14 cellular contexts compared by ENCODE assay signal in genomic region chr7:131383417-131383816, GRCh38. TPM values are rescaled to one million over a fixed set of nuclear protein-coding genes. Genes with fewer than 3 reads are reported as not detected.
DNase-seq lines count a peak whose midpoint lies in the region; ATAC-seq, FAIRE-seq and TF ChIP-seq lines count a peak whose summit lies in the region.
"Had no signal": no experiment of that assay in that cellular context is flagged by ENCODE, and none has a peak within 500 bp of the region (broad histone marks: within the 10 kb centered on the region; RNA-seq: fewer than 3 reads in every experiment).

No MANE protein-coding gene starts in this region.

- no peak overlapping the region for H3K4me3 ChIP-seq in GM12878
- H3K4me3 ChIP-seq in neutrophil (ENCODE audit: low read depth in 1 of 2, low read length in 1 of 2) = no peak overlapping the region
- H3K4me3 ChIP-seq: thyroid gland had no signal

- SMC1A ChIA-PET in GM12878 (lab: Charles Lee; ENCODE audit: uncharacterized antibody, unreplicated experiment) = interaction anchor here (0.6 to 1.1 kb wide), 2 partner anchors 11 to 96 kb away, joined by 3 to 5 read pairs; no protein-coding TSS in a partner anchor

- no peaks in the 10 kb centered on the region for H3K36me3 ChIP-seq in GM12878 (ENCODE audit: control insufficient read depth in 2 of 2, insufficient read depth in 2 of 2, low read length in 1 of 2)
- H3K36me3 ChIP-seq in neutrophil = no peaks in the 10 kb centered on the region
- H3K36me3 ChIP-seq: thyroid gland had no signal

- H3K27me3 ChIP-seq in GM12878 (replicated peaks in 1 of 2; ENCODE audit: control insufficient read depth in 2 of 2, insufficient read depth in 2 of 2, low read length in 1 of 2) = no peaks in the 10 kb centered on the region
- no peaks in the 10 kb centered on the region for H3K27me3 ChIP-seq in neutrophil
- H3K27me3 ChIP-seq: thyroid gland had no signal

- no peaks in the 10 kb centered on the region; the same call in 2 of the 3 replicates for H3K9me3 ChIP-seq in GM12878 (replicated peaks; ENCODE audit: control insufficient read depth, insufficient read depth, low read length)
- no peaks in the 10 kb centered on the region for H3K9me3 ChIP-seq in neutrophil
- H3K9me3 ChIP-seq: thyroid gland had no signal

- H3K4me2 ChIP-seq in GM12878 (ENCODE audit: control insufficient read depth, insufficient read depth) = no peak overlapping the region

- FAIRE-seq in GM12878 (lab: Jason Lieb, UNC) = no peak
- FAIRE-seq: GM12891, islet of Langerhans, RCC 7860 had no signal

- H3K9ac ChIP-seq in GM12878 (ENCODE audit: control insufficient read depth, insufficient read depth, low read length) = no peak overlapping the region

- RAD21 ChIA-PET in GM12878 (lab: Charles Lee; ENCODE audit: unreplicated experiment) = no interaction called here

- CTCF ChIA-PET in GM12878 (lab: Yijun Ruan, JAX) (interaction anchor here (1.2 kb wide), 1 partner anchor 22 kb away, joined by 3 read pairs; no protein-coding TSS in a partner anchor), RWPE1 (lab: Yijun Ruan, JAX) (no interaction called here)

- H3K4me1 ChIP-seq in GM12878 (ENCODE audit: control insufficient read depth, insufficient read depth, low read length) (no peaks in the 10 kb centered on the region), neutrophil (ENCODE audit: control insufficient read depth in 1 of 2, insufficient read depth in 1 of 2, low read depth in 1 of 2, low read length in 1 of 2) (no peaks in the 10 kb centered on the region)
- H3K4me1 ChIP-seq: thyroid gland had no signal

- TF ChIP-seq CTCF in GM12878 (IDR thresholded peaks at IDR 0.05 in 2 of 3, conservative IDR thresholded peaks at IDR 0.05 in 1 of 3; ENCODE audit: control insufficient read depth in 2 of 3, extremely low read depth in 1 of 3, insufficient read depth in 1 of 3, low read depth in 3 of 3, low read length in 3 of 3) (no peak), neutrophil (IDR thresholded peaks at IDR 0.05) (no peak), RWPE1 (conservative IDR thresholded peaks at IDR 0.05; ENCODE audit: low read depth) (no peak)

- TF ChIP-seq RAD21 in GM12878 (IDR thresholded peaks at IDR 0.05; ENCODE audit: insufficient read depth, low read depth, low read length) = no peak

- ATAC-seq in GM12878 (no peak; the same call in 2 of the 3 replicates), HG03196 (IDR thresholded peaks at IDR 0.05; ENCODE audit: unreplicated experiment) (no peak)

- POLR2A ChIA-PET in GM12878 (lab: Charles Lee) (no interaction called here), RWPE1 (lab: Yijun Ruan, JAX; ENCODE audit: low non-redundant PET) (no interaction called here)

- TF ChIP-seq POLR2A in GM12878 (IDR thresholded peaks at IDR 0.05; ENCODE audit: low read depth, low read length) = no peak

- H3K79me2 ChIP-seq in GM12878 (ENCODE audit: control insufficient read depth, insufficient read depth, low read length) = no peaks in the 10 kb centered on the region; the same call in none of the 2 replicates

- no peak overlapping the region for H3K27ac ChIP-seq in GM12878 (ENCODE audit: control insufficient read depth, insufficient read depth)
- peak overlapping the region; percentile 0 for H3K27ac ChIP-seq in neutrophil
- H3K27ac ChIP-seq in RWPE1 = no peak overlapping the region
- H3K27ac ChIP-seq: 22Rv1, thyroid gland had no signal

- no peak overlapping the region for H2AFZ ChIP-seq in GM12878 (ENCODE audit: control insufficient read depth, low read depth, low read length)

- DNase-seq in NOMO-1 treated with DMSO at 0.1 percent for 48 hours (lab: John Stamatoyannopoulos, UW; ENCODE audit: unreplicated experiment) (peak; percentile 22), NOMO-1 treated with dmso at 0.1 percent for 144 hours (lab: John Stamatoyannopoulos, UW; ENCODE audit: unreplicated experiment) (no peak), NCI-H226 (peak; percentile 59), GM12878 (ENCODE audit: low read depth, low spot score) (no peak), epidermal melanocyte (ENCODE audit: insufficient read length, low spot score) (no peak), RWPE1 (ENCODE audit: low spot score) (no peak)
- DNase-seq: natural killer cell, thyroid gland had no signal

- H4K20me1 ChIP-seq in GM12878 (ENCODE audit: control insufficient read depth, insufficient read depth) = no peaks in the 10 kb centered on the region

- TF ChIP-seq EP300 in GM12878 (IDR thresholded peaks at IDR 0.05; ENCODE audit: borderline replicate concordance in 1 of 2, control insufficient read depth in 1 of 2, low read depth in 2 of 2, low read length in 2 of 2) = no peak

- in situ Hi-C loops in GM12878 (cut with MboI) = no loop called here

- no TSS peak for BruUV-seq in GM12878 (replicated peaks; lab: Mats Ljungman, UMichigan)

- intact Hi-C loops in GM12878 (cut with micrococcal nuclease; ENCODE audit: unreplicated experiment) = no loop called here

TF ChIP-seq in GM12878, 131 proteins besides CTCF, POLR2A, EP300 and RAD21:
- TF ChIP-seq SPI1 (IDR thresholded peaks at IDR 0.05; ENCODE audit: borderline replicate concordance, insufficient read depth, low read depth, low read length) (no peak), CREB1 (IDR thresholded peaks at IDR 0.05; ENCODE audit: low read depth) (0 out of 2 replicates have a peak, but pooled peaks have one; percentile 30)

RNA-seq across cellular contexts. Expression of gene MKLN1, which starts 55.7 kb away (rescaled TPM):
- 203 and 221 TPM in 2 replicates for total RNA-seq in GM12878 (2013; cell fraction: nucleolus; rRNA removed)
- total RNA-seq in GM12878 (2014; rRNA removed) (16.7 and 19.9 TPM in 2 replicates), GM12878 (2014; rRNA removed; fragmentation: Illumina TruSeq; extraction: Trizol) (26.7 and 30.3 TPM in 2 replicates), GM12878 (2021) (26.2 and 33.5 TPM in 2 replicates)
- 9.1 TPM for polyA plus RNA-seq in GM12878 (2011; ENCODE audit: low read depth)
- polyA plus RNA-seq in GM12878 (2011; rRNA removed) (55.8 and 65.7 TPM in 2 replicates), GM12878 (2014; fragmentation: Illumina TruSeq; extraction: Trizol) (21.7 and 31.9 TPM in 2 replicates), GM12878 (2014; fragmentation: Nextera tagmentation; extraction: Ambion mirVana) (10 to 100 TPM; 16.4 to 31.8 TPM), GM12878 (2014; rRNA removed) (12.4 and 13.6 TPM in 2 replicates), GM12878 (2016; fragmentation: Nextera tagmentation; extraction: Ambion mirVana) (10 to 100 TPM; 37.4 to 39.1 TPM)
- polyA plus RNA-seq in GM12878 (2011; cell fraction: cytosol; rRNA removed) = 24.5 and 33.2 TPM in 2 replicates
- 35.8 and 46.4 TPM in 2 replicates for polyA plus RNA-seq in GM12878 (2011; cell fraction: nucleus; rRNA removed)
- 13.0 and 20.4 TPM in 2 replicates for polyA plus RNA-seq in GM12878 (2012)
- polyA minus RNA-seq in GM12878 (2011; rRNA and poly(A)+ RNA removed) = 133 and 162 TPM in 2 replicates
- polyA minus RNA-seq in GM12878 (2011; cell fraction: cytosol; rRNA and poly(A)+ RNA removed) = 23.1 and 24.2 TPM in 2 replicates
- 57.9 and 94.6 TPM in 2 replicates for polyA minus RNA-seq in GM12878 (2011; cell fraction: nucleus; rRNA and poly(A)+ RNA removed)

Comparison
In these comparisons a context has a peak if more than half of its experiments do, and no peak if none do; other contexts are left out.
1. DNase-seq: peak in NOMO-1 treated with DMSO at 0.1 percent for 48 hours (single experiment) and NCI-H226 (single experiment); none in NOMO-1 treated with dmso at 0.1 percent for 144 hours (single experiment), GM12878 (single experiment), epidermal melanocyte (single experiment) and RWPE1 (single experiment).